In genomic region chr17:59853919-59854729, GRCh38 we compare ENCODE assay signal across 7 cellular contexts. TPM values are rescaled to one million over a fixed set of nuclear protein-coding genes. Genes with fewer than 3 reads are reported as not detected.
DNase-seq lines count a peak whose midpoint lies in the region; ATAC-seq and TF ChIP-seq lines count a peak whose summit lies in the region.
"Not testable (repeated sequence)": the region's sequence is repeated elsewhere in the genome, so short reads cannot be mapped to it uniquely, and the experiment has no call there.

No MANE protein-coding gene starts in this region.

- not testable (repeated sequence) for H3K4me3 Mint-ChIP-seq in memory B cell

- not testable (repeated sequence) for H4K20me1 ChIP-seq in HCT116 (ENCODE audit: insufficient read depth); SK-N-SH (ENCODE audit: insufficient read depth)

- not testable (repeated sequence) for H3K9me2 ChIP-seq in HCT116 (ENCODE audit: insufficient read depth); SK-N-SH

- H3K4me1 Mint-ChIP-seq in memory B cell = not testable (repeated sequence)

- H3F3A ChIP-seq in SK-N-SH (replicated peaks; ENCODE audit: insufficient read depth) = peaks cover 17% of the 10 kb centered on the region

- 88% methylated on average over 10 of the region's 10 CpGs for WGBS in SK-N-SH (ENCODE audit: low lambda C conversion rate)
- WGBS in esophagus, 2 donors = 91 to 93% methylated on average over 10 of the region's 10 CpGs
- WGBS in psoas muscle, 3 donors = 92 to 93% (median 92%) methylated on average over 10 of the region's 10 CpGs
- WGBS in thyroid gland, 2 donors = 94 to 95% methylated on average over 10 of the region's 10 CpGs

- POLR2A ChIA-PET in HCT116 (lab: Charles Lee) = interaction anchor here (0.7 to 1.6 kb wide), 6 partner anchors 12 to 107 kb away, joined by 3 to 8 read pairs (median 6); no protein-coding TSS in a partner anchor
- POLR2A ChIA-PET in SK-N-SH (lab: Yijun Ruan, JAX) = interaction anchor here (0.6 to 0.7 kb wide), 2 partner anchors 55 to 154 kb away, joined by 3 to 4 read pairs; no protein-coding TSS in a partner anchor

- not testable (repeated sequence) for H3K9ac ChIP-seq in HCT116 (ENCODE audit: low read length); SK-N-SH

- CTCF ChIA-PET in HCT116 (lab: Charles Lee) = interaction anchor here (0.9 to 1.7 kb wide), 5 partner anchors 15 to 106 kb away, joined by 3 to 4 read pairs (median 3); no protein-coding TSS in a partner anchor
- CTCF ChIA-PET in SK-N-SH (lab: Yijun Ruan, JAX) = interaction anchor here (2.0 kb wide), 1 partner anchor 49 kb away, joined by 4 read pairs; no protein-coding TSS in a partner anchor

- H3K4me2 ChIP-seq in HCT116 (ENCODE audit: low read length) (0 out of 2 replicates have a peak overlapping the region, but pooled peaks have one; percentile 31), SK-N-SH (peak overlapping the region; percentile 14; the same call in 1 of the 2 replicates)

- intact Hi-C loops in HCT116 (cut with micrococcal nuclease); ascending aorta (cut with DNase I); psoas muscle (cut with DNase I); thyroid gland (cut with DNase I): not testable (repeated sequence)

- not testable (repeated sequence) for TF ChIP-seq RAD21 in HCT116 (IDR thresholded peaks at IDR 0.05; ENCODE audit: low read depth); SK-N-SH (IDR thresholded peaks at IDR 0.05; ENCODE audit: low read length)

- peak overlapping the region; percentile 53 for H3K27ac ChIP-seq in HCT116 (ENCODE audit: low read depth, low read length)
- peak overlapping the region in 1 of 2 experiments; percentile 71; a peak in 2 of 4 replicates for H3K27ac ChIP-seq in SK-N-SH (ENCODE audit: low read depth in 2 of 2, low read length in 1 of 2)
- H3K27ac ChIP-seq in ascending aorta = peak overlapping the region; percentile 60 to 63
- peak overlapping the region; percentile 21 to 80 for H3K27ac ChIP-seq in esophagus (ENCODE audit: low read depth in 2 of 2, low read length in 1 of 2)
- H3K27ac ChIP-seq in psoas muscle = peak overlapping the region; percentile 26
- H3K27ac ChIP-seq in thyroid gland = peak overlapping the region in 2 of 3 donors; percentile 38 to 46

- not testable (repeated sequence) for H3K27me3 Mint-ChIP-seq in memory B cell

- not testable (repeated sequence) for BruUV-seq in HCT116 (replicated peaks; lab: Mats Ljungman, UMichigan)

- H2AFZ ChIP-seq in HCT116 (ENCODE audit: low read depth, low read length, poor library complexity, severe bottlenecking); SK-N-SH (ENCODE audit: low read depth): not testable (repeated sequence)

- not testable (repeated sequence) for H3K79me2 ChIP-seq in HCT116 (ENCODE audit: insufficient read depth, low read length); SK-N-SH (ENCODE audit: insufficient read depth)

- not testable (repeated sequence) for TF ChIP-seq POLR2A in HCT116 (IDR thresholded peaks at IDR 0.05; ENCODE audit: borderline replicate concordance, extremely low read depth, insufficient read depth, insufficient read length); thyroid gland (IDR thresholded peaks at IDR 0.05)

- H3K9me3 ChIP-seq in HCT116 (ENCODE audit: control insufficient read depth in 1 of 2, insufficient read depth in 1 of 2, low read depth in 1 of 2, low read length in 2 of 2); SK-N-SH; ascending aorta; esophagus (ENCODE audit: control insufficient read depth in 2 of 2, insufficient read depth in 1 of 2, low read depth in 1 of 2, low read length in 1 of 2); psoas muscle; thyroid gland: not testable (repeated sequence)

- not testable (repeated sequence) for H3K9me3 Mint-ChIP-seq in memory B cell

- RAD21 ChIA-PET in HCT116 (lab: Charles Lee; ENCODE audit: low non-redundant PET in 1 of 2, low total read pairs in 2 of 2, uncharacterized antibody in 2 of 2, unreplicated experiment in 2 of 2) = interaction anchor here in 1 of 2 experiments (0.6 kb wide), 1 partner anchor 107 kb away, joined by 4 read pairs; no protein-coding TSS in a partner anchor

- H3K4me1 ChIP-seq in HCT116 (ENCODE audit: control insufficient read depth in 1 of 2, insufficient read depth in 2 of 2, low read length in 2 of 2) (peaks cover 57 to 83% of the 10 kb centered on the region in 2 experiments), SK-N-SH (ENCODE audit: control insufficient read depth in 1 of 2, insufficient read depth in 2 of 2, low read depth in 1 of 2, low read length in 1 of 2) (peaks cover 11 to 18% of the 10 kb centered on the region in 2 experiments), ascending aorta (peaks cover 0 to 29% of the 10 kb centered on the region in 2 donors), psoas muscle (peaks cover 13% of the 10 kb centered on the region), thyroid gland (peaks cover 3 to 36% of the 10 kb centered on the region in 2 donors)
- not testable (repeated sequence) for H3K4me1 ChIP-seq in esophagus (ENCODE audit: control insufficient read depth in 2 of 2, insufficient read depth in 2 of 2, low read length in 1 of 2)

- H3K27ac Mint-ChIP-seq in memory B cell = peak overlapping the region; percentile 71

- H3K4me3 ChIP-seq in HCT116 (replicated peaks in 1 of 2; ENCODE audit: low read depth in 1 of 2, low read length in 2 of 2); SK-N-SH (ENCODE audit: low read depth in 2 of 2, low read length in 1 of 2); ascending aorta; esophagus (ENCODE audit: low read depth in 1 of 2, low read length in 2 of 2); psoas muscle; thyroid gland (replicated peaks in 1 of 3): not testable (repeated sequence)

- not testable (repeated sequence) for H3K36me3 Mint-ChIP-seq in memory B cell

- TF ChIP-seq CTCF in HCT116 (IDR thresholded peaks at IDR 0.05 in 2 of 3, conservative IDR thresholded peaks at IDR 0.05 in 1 of 3; ENCODE audit: borderline replicate concordance in 1 of 3, insufficient read depth in 1 of 3, low read depth in 2 of 3, low read length in 2 of 3); SK-N-SH (IDR thresholded peaks at IDR 0.05); ascending aorta (IDR thresholded peaks at IDR 0.05); psoas muscle (IDR thresholded peaks at IDR 0.05); thyroid gland (IDR thresholded peaks at IDR 0.05): not testable (repeated sequence)

- H3K27me3 ChIP-seq in HCT116 (ENCODE audit: insufficient read depth, low read length); SK-N-SH (ENCODE audit: insufficient read depth); ascending aorta; esophagus (ENCODE audit: control insufficient read depth in 1 of 2, insufficient read depth in 2 of 2, low read length in 2 of 2); psoas muscle (ENCODE audit: insufficient read depth in 3 of 3, low read length in 2 of 3); thyroid gland: not testable (repeated sequence)

- not testable (repeated sequence) for TF ChIP-seq EP300 in SK-N-SH (IDR thresholded peaks at IDR 0.05; ENCODE audit: borderline replicate concordance in 1 of 2, low read depth in 1 of 2, low read length in 1 of 2)

- ATAC-seq in HCT116; memory B cell (ENCODE audit: low read depth); psoas muscle: not testable (repeated sequence)

- H3K36me3 ChIP-seq in HCT116 (ENCODE audit: control insufficient read depth in 1 of 2, insufficient read depth in 2 of 2, low read length in 2 of 2); SK-N-SH (replicated peaks in 1 of 2; ENCODE audit: control insufficient read depth in 1 of 2, insufficient read depth in 2 of 2, low read length in 1 of 2); ascending aorta; esophagus (ENCODE audit: control insufficient read depth in 2 of 2, insufficient read depth in 2 of 2, low read length in 1 of 2); psoas muscle (ENCODE audit: insufficient read depth in 1 of 2, low read depth in 1 of 2); thyroid gland: not testable (repeated sequence)

- not testable (repeated sequence) for DNase-seq in HCT116 (ENCODE audit: low read depth, low spot score); SK-N-SH; memory B cell (ENCODE audit: low spot score in 2 of 2); psoas muscle; thyroid gland
- DNase-seq in ascending aorta (ENCODE audit: low spot score in 2 of 2) = peak in 1 of 2 donors; percentile 51

RNA-seq across cellular contexts. Expression of gene TUBD1, which starts 38.6 kb away (rescaled TPM):
- total RNA-seq in HCT116 (2021; ENCODE audit: unreplicated experiment) (13.0 TPM), ascending aorta (0.64 TPM), psoas muscle (1 to 10 TPM; 4.9 to 8.8 (median 6.9) TPM), thyroid gland (10 to 100 TPM; 11.2 to 28.4 (median 17.9) TPM)
- polyA plus RNA-seq in HCT116 (2012) = 7.9 and 11.9 TPM in 2 replicates
- polyA plus RNA-seq in SK-N-SH (2012; rRNA removed) (3.2 and 5.4 TPM in 2 replicates), esophagus (1 to 10 TPM; 7.1 to 8.4 TPM), psoas muscle (1 to 10 TPM; 4.7 to 8.0 (median 5.1) TPM)
- 3.4 and 4.2 TPM in 2 replicates for polyA plus RNA-seq in SK-N-SH (2012; cell fraction: cytosol; rRNA removed)
- polyA plus RNA-seq in SK-N-SH (2012; cell fraction: nucleus; rRNA removed) = 2.4 and 4.0 TPM in 2 replicates

RNA-seq across cellular contexts. Expression of gene RPS6KB1, which starts 38.8 kb away (rescaled TPM):
- 75.7 TPM for total RNA-seq in HCT116 (2021; ENCODE audit: unreplicated experiment)
- 19.3 and 30.2 TPM in 2 replicates for polyA plus RNA-seq in HCT116 (2012)
- 10.0 and 13.4 TPM in 2 replicates for polyA plus RNA-seq in SK-N-SH (2012; rRNA removed)
- polyA plus RNA-seq in SK-N-SH (2012; cell fraction: cytosol; rRNA removed) = 11.2 and 13.2 TPM in 2 replicates
- polyA plus RNA-seq in SK-N-SH (2012; cell fraction: nucleus; rRNA removed) = 12.9 and 15.0 TPM in 2 replicates
- 9.3 TPM for total RNA-seq in ascending aorta
- 10 to 100 TPM; 13.2 to 13.5 TPM for polyA plus RNA-seq in esophagus
- 10 to 100 TPM; 26.6 to 56.0 (median 45.2) TPM for total RNA-seq in psoas muscle
- polyA plus RNA-seq in psoas muscle = 10 to 100 TPM; 10.6 to 35.8 (median 12.0) TPM
- 100 to 1,000 TPM in 1 of 4 donors, 10 to 100 TPM in 3; 40.0 to 200 (median 55.7) TPM for total RNA-seq in thyroid gland
